10 cellular contexts compared by ENCODE assay signal in genomic region chr2:27766287-27766661, GRCh38. TPM values are rescaled to one million over a fixed set of nuclear protein-coding genes. Genes with fewer than 3 reads are reported as not detected.
DNase-seq lines count a peak whose midpoint lies in the region; ATAC-seq and TF ChIP-seq lines count a peak whose summit lies in the region.
"Had no signal": no experiment of that assay in that cellular context is flagged by ENCODE, and none has a peak within 500 bp of the region (broad histone marks: within the 10 kb centered on the region; RNA-seq: fewer than 3 reads in every experiment).

No MANE protein-coding gene starts in this region.

- intact Hi-C loops in Calu3 (cut with micrococcal nuclease; ENCODE audit: unreplicated experiment) = no loop called here

- ATAC-seq in HG02840 (IDR thresholded peaks at IDR 0.05; ENCODE audit: low FRiP score, unreplicated experiment) (no peak), WTC11 (no peak)

- peak overlapping the region; percentile 94 for H3K27ac Mint-ChIP-seq in Calu3 (ENCODE audit: unreplicated experiment)
- H3K27ac Mint-ChIP-seq in WTC11 = no peak overlapping the region

- H3K36me3 Mint-ChIP-seq in Calu3 (ENCODE audit: insufficient read depth, unreplicated experiment) = peaks cover 49% of the 10 kb centered on the region
- no peaks in the 10 kb centered on the region for H3K36me3 Mint-ChIP-seq in WTC11

- POLR2A ChIA-PET in WTC11 (lab: Charles Lee) = interaction anchor here (1.0 to 1.4 kb wide), 2 partner anchors 14 kb away, joined by 3 to 13 read pairs; no protein-coding TSS in a partner anchor

- no peaks in the 10 kb centered on the region for H3K9me3 Mint-ChIP-seq in Calu3 (ENCODE audit: low read depth, unreplicated experiment)
- H3K9me3 Mint-ChIP-seq in WTC11 = no peaks in the 10 kb centered on the region

- H3K4me3 Mint-ChIP-seq in Calu3 (ENCODE audit: low read depth, unreplicated experiment) (peak overlapping the region; percentile 57), WTC11 (no peak overlapping the region)

- peaks cover 0 to 19% (median 0%) of the 10 kb centered on the region in 4 donors for H3K4me1 ChIP-seq in Peyer's patch
- peaks cover 2% of the 10 kb centered on the region for H3K4me1 ChIP-seq in rectal smooth muscle tissue (ENCODE audit: control insufficient read depth, insufficient read depth, low read length)

- H3K27me3 Mint-ChIP-seq in Calu3 (ENCODE audit: unreplicated experiment) (no peaks in the 10 kb centered on the region), WTC11 (ENCODE audit: low read depth) (peaks cover 9% of the 10 kb centered on the region)

- H3K4me1 Mint-ChIP-seq in Calu3 (ENCODE audit: low read depth, unreplicated experiment) (peaks cover 65% of the 10 kb centered on the region), WTC11 (peaks cover 5% of the 10 kb centered on the region)

- H3K36me3 ChIP-seq in Peyer's patch (no peaks in the 10 kb centered on the region), rectal smooth muscle tissue (ENCODE audit: control insufficient read depth, insufficient read depth, low read length) (no peaks in the 10 kb centered on the region), H7 (replicated peaks; ENCODE audit: control insufficient read depth, insufficient read depth, low read length) (no peaks in the 10 kb centered on the region)

- TF ChIP-seq CTCF in Calu3 (IDR thresholded peaks at IDR 0.05; ENCODE audit: unreplicated experiment) (no peak), Peyer's patch (IDR thresholded peaks at IDR 0.05) (no peak), epithelial cell of proximal tubule (conservative IDR thresholded peaks at IDR 0.05; ENCODE audit: low read depth, low read length) (no peak), WTC11 (IDR thresholded peaks at IDR 0.05) (no peak)

- BruUV-seq in Calu3 (replicated peaks; lab: Mats Ljungman, UMichigan) = TSS peak; percentile 54

- H3K27me3 ChIP-seq in Peyer's patch (no peaks in the 10 kb centered on the region), rectal smooth muscle tissue (ENCODE audit: control insufficient read depth, insufficient read depth, low read length) (no peaks in the 10 kb centered on the region), H7 (ENCODE audit: control insufficient read depth, insufficient read depth, low read length) (no peaks in the 10 kb centered on the region; the same call in 1 of the 2 replicates)
- H3K27me3 ChIP-seq: testis had no signal

- H3K9ac ChIP-seq in rectal smooth muscle tissue (ENCODE audit: low read length) = no peak overlapping the region

- H3K4me3 ChIP-seq in Peyer's patch = peak overlapping the region in 3 of 4 donors; percentile 12 to 51 (median 38)
- H3K4me3 ChIP-seq in epithelial cell of proximal tubule (ENCODE audit: low read depth, low read length) = peak overlapping the region; percentile 43
- H3K4me3 ChIP-seq in rectal smooth muscle tissue (ENCODE audit: low read length) = peak overlapping the region; percentile 56
- no peak overlapping the region for H3K4me3 ChIP-seq in H7 (ENCODE audit: insufficient read depth, low read depth, low read length)

- CTCF ChIA-PET in Calu3 (lab: Charles Lee) = no interaction called here
- CTCF ChIA-PET in WTC11 (lab: Charles Lee) = no interaction called here

- H3K27ac ChIP-seq in Peyer's patch = peak overlapping the region in 1 of 4 donors; percentile 43
- no peak overlapping the region for H3K27ac ChIP-seq in rectal smooth muscle tissue (ENCODE audit: low read depth, low read length)
- H3K27ac ChIP-seq: testis had no signal

- DNase-seq in Calu3 (no peak), Peyer's patch (no peak), epithelial cell of proximal tubule (ENCODE audit: low read depth) (no peak), H7 (no peak), islet precursor cell (no peak), WTC11 (ENCODE audit: low spot score) (no peak)
- DNase-seq: NCI-H1694 treated with DMSO at 0.1 percent for 48 hours had no signal

- TF ChIP-seq POLR2A in Peyer's patch (IDR thresholded peaks at IDR 0.05) = no peak

- no peaks in the 10 kb centered on the region for H3K9me3 ChIP-seq in Peyer's patch
- H3K9me3 ChIP-seq: testis had no signal

TF ChIP-seq in WTC11, 78 proteins besides CTCF, POLR2A, EP300 and RAD21:
- no peak for TF ChIP-seq USF2 (CRISPR knock-in tag; IDR thresholded peaks at IDR 0.05)
- TF ChIP-seq OVOL2 (CRISPR knock-in tag; IDR thresholded peaks at IDR 0.05; ENCODE audit: borderline replicate concordance) = no peak
- no peak for TF ChIP-seq FOXJ3 (CRISPR knock-in tag; IDR thresholded peaks at IDR 0.05; ENCODE audit: borderline replicate concordance)

RNA-seq across cellular contexts. Expression of gene MRPL33, which starts 5.2 kb away (rescaled TPM):
- total RNA-seq in Calu3 (2022) = 75.8 and 82.9 TPM in 2 replicates
- 10 to 100 TPM; 25.6 to 67.1 (median 37.8) TPM for total RNA-seq in Peyer's patch
- total RNA-seq in epithelial cell of proximal tubule = 222 and 290 TPM in 2 replicates
- total RNA-seq in H7 (2014; rRNA removed; shearing (Covaris generic)) = 76.5 and 81.9 TPM in 2 replicates
- total RNA-seq in WTC11 (2021) = 52.5 to 60.6 TPM (median 58.3 TPM) in 3 replicates
